ENCODE assay signal across 15 cellular contexts in the genomic region with DNA sequence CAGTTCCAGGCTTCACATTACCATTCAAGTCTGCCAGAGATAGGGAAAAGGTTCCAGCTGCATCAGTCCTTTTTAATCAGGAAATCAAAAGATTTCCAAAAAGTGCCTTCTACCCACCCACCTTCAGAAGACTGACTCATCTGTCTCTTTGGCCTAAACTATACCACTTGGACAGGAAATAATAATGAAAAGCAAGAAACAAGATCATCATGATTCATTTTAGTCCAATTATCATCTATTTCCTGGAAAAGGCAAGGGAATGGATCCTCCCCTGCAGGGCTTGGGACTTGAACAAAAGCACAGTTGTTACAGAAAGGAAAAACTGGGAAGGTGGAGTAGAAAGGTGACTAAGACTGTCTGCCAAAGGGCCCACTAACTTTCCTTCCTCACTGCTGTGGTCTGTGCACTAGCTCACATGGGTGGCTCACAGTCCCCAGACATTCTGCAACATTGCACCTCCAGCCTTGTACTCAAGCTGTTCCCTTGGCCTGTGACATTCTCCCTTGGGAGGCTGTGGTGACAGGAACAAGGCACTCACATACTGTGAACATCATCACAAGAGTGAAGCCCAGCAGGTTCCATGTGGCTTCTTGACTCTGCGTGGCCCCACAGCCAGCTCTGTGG.
DNase-seq lines count a peak whose midpoint lies in the region; TF ChIP-seq lines count a peak whose summit lies in the region.
"Had no signal": no experiment of that assay in that cellular context is flagged by ENCODE, and none has a peak within 500 bp of the region (broad histone marks: within the 10 kb centered on the region; RNA-seq: fewer than 3 reads in every experiment).

No MANE protein-coding gene starts in this region.

- peaks cover 3% of the 10 kb centered on the region for H3K4me1 Mint-ChIP-seq in nephron
- H3K4me1 Mint-ChIP-seq: activated naive CD8-positive, alpha-beta T cell treated with anti-CD3 and anti-CD28 coated beads, Interleukin-2, amount 50 U/mL, for 24 hours; CD4-positive, CD25-positive, alpha-beta regulatory T cell had no signal

- H3K4me3 Mint-ChIP-seq in nephron: no peak overlapping the region
- H3K4me3 Mint-ChIP-seq: activated naive CD8-positive, alpha-beta T cell treated with anti-CD3 and anti-CD28 coated beads, Interleukin-2, amount 50 U/mL, for 24 hours; CD4-positive, CD25-positive, alpha-beta regulatory T cell had no signal

- in situ Hi-C loops in Caki2 (cut with HindIII; ENCODE audit: low pct_unique_long_range_greater_than_20kb, low sequenced_read_pairs): no loop called here

- TF ChIP-seq CTCF in nephron (IDR thresholded peaks at IDR 0.05; ENCODE audit: unreplicated experiment in 3 of 3): no peak
- TF ChIP-seq CTCF in lower leg skin (IDR thresholded peaks at IDR 0.05): no peak

- intact Hi-C loops in lower leg skin (cut with DNase I; ENCODE audit: low total_unique reads): no loop called here

- WGBS in lower leg skin, 2 donors: 77 to 100% methylated on average over 1 of the region's 1 CpG

- H3K27ac Mint-ChIP-seq in nephron: peak overlapping the region in 2 of 3 experiments; percentile 4 to 35
- H3K27ac Mint-ChIP-seq: activated naive CD8-positive, alpha-beta T cell treated with anti-CD3 and anti-CD28 coated beads, Interleukin-2, amount 50 U/mL, for 24 hours; CD4-positive, CD25-positive, alpha-beta regulatory T cell had no signal

- peaks cover 6% of the 10 kb centered on the region for H3K27me3 Mint-ChIP-seq in nephron (ENCODE audit: low read depth)
- H3K27me3 Mint-ChIP-seq: CD4-positive, CD25-positive, alpha-beta regulatory T cell had no signal

- H3K4me3 ChIP-seq in lower leg skin (ENCODE audit: low read depth, poor library complexity, severe bottlenecking): no peak overlapping the region

- peaks cover 2% of the 10 kb centered on the region for H3K9me3 Mint-ChIP-seq in nephron
- H3K9me3 Mint-ChIP-seq: activated naive CD8-positive, alpha-beta T cell treated with anti-CD3 and anti-CD28 coated beads, Interleukin-2, amount 50 U/mL, for 24 hours had no signal

- no peak for TF ChIP-seq POLR2A in lower leg skin (IDR thresholded peaks at IDR 0.05)

- no peaks in the 10 kb centered on the region for H3K36me3 Mint-ChIP-seq in nephron (ENCODE audit: low read depth)
- H3K36me3 Mint-ChIP-seq: CD4-positive, CD25-positive, alpha-beta regulatory T cell had no signal

- DNase-seq in Caki2 (ENCODE audit: low read depth) (peak; percentile 31), NCI-H446 treated with DMSO at 0.1 percent for 48 hours (lab: John Stamatoyannopoulos, UW) (peak; percentile 32), dermis blood vessel endothelial cell (peak; percentile 3), glomerular visceral epithelial cell (ENCODE audit: extremely low spot score) (no peak), lower leg skin (ENCODE audit: low spot score in 2 of 2) (no peak), midbrain (lab: John Stamatoyannopoulos, UW) (no peak)
- no peak for DNase-seq in activated CD4-positive, CD25-positive, alpha-beta regulatory T cell treated with anti-CD3 and anti-CD28 coated beads, Interleukin-2, amount 50 U/mL, for 72 hours
- DNase-seq: activated naive CD8-positive, alpha-beta T cell treated with anti-CD3 and anti-CD28 coated beads, Interleukin-2, amount 50 U/mL, for 24 hours; CD4-positive, CD25-positive, alpha-beta regulatory T cell; cortex of kidney; NCI-H146; NCI-H69; retina; stimulated activated naive CD4-positive, alpha-beta T cell treated with Interleukin-2 at 50 U/mL for 16 hours had no signal

Comparison
In these comparisons a context has a peak if more than half of its experiments do, and no peak if none do; other contexts are left out.
1. DNase-seq: peak in Caki2 (single experiment), NCI-H446 treated with DMSO at 0.1 percent for 48 hours (single experiment) and dermis blood vessel endothelial cell (single experiment); none in activated CD4-positive, CD25-positive, alpha-beta regulatory T cell treated with anti-CD3 and anti-CD28 coated beads, Interleukin-2, amount 50 U/mL, for 72 hours (single experiment), glomerular visceral epithelial cell (single experiment), lower leg skin (0 of 2) and midbrain (single experiment).